ENCODE assay signal across 9 cellular contexts in genomic region chr12:91538418-91538817, GRCh38.
"Had no signal": no experiment of that assay in that cellular context is flagged by ENCODE, and none has a peak within 500 bp of the region (broad histone marks: within the 10 kb centered on the region; RNA-seq: fewer than 3 reads in every experiment).

No MANE protein-coding gene starts in this region.

- H3K9ac ChIP-seq: GM23248 had no signal

- ATAC-seq: HCT116, HepG2 had no signal

- H3K9me3 ChIP-seq: HAP-1 had no signal

- FAIRE-seq: HepG2 had no signal

- H3K4me1 ChIP-seq: HAP-1 had no signal

- H3K4me3 ChIP-seq: GM23248, HAP-1 had no signal

- H3K4me3 Mint-ChIP-seq: HFFc6, IgD-negative memory B cell had no signal

- DNase-seq: GM23248, GOT3, H7, HFFc6 had no signal

- H3K36me3 ChIP-seq: HAP-1 had no signal

- H3K27ac ChIP-seq: GM23248, HL-60 had no signal

- H3K27ac Mint-ChIP-seq: HFFc6, IgD-negative memory B cell had no signal

- H2AFZ ChIP-seq: GM23248 had no signal
